ENCODE assay signal across 19 cellular contexts in genomic region chr2:152425765-152426710, GRCh38.
A peak's percentile ranks its signal among the peaks of the same experiment; 100 is the strongest.
DNase-seq lines count a peak whose midpoint lies in the region; ATAC-seq, FAIRE-seq and TF ChIP-seq lines count a peak whose summit lies in the region.
"Had no signal": no experiment of that assay in that cellular context is flagged by ENCODE, and none has a peak within 500 bp of the region (broad histone marks: within the 10 kb centered on the region; RNA-seq: fewer than 3 reads in every experiment).

No MANE protein-coding gene starts in this region.

- no peaks in the 10 kb centered on the region for H3K9me3 ChIP-seq in A549
- no peaks in the 10 kb centered on the region for H3K9me3 ChIP-seq in HEK293 (ENCODE audit: control insufficient read depth, insufficient read depth, low read depth, low read length)
- no peaks in the 10 kb centered on the region for H3K9me3 ChIP-seq in ectodermal cell (ENCODE audit: control insufficient read depth, low read length)
- H3K9me3 ChIP-seq: Caco-2, SK-N-SH, upper lobe of right lung had no signal

- no peak overlapping the region for H3K4me3 Mint-ChIP-seq in mesothelial cell of epicardium
- H3K4me3 Mint-ChIP-seq: activated T-cell treated with anti-CD3 and anti-CD28 coated beads, Interleukin-2, amount 50 U/mL, for 72 hours; central memory CD8-positive, alpha-beta T cell; stimulated activated effector memory CD8-positive, alpha-beta T cell treated with anti-CD3 and anti-CD28 coated beads, Interleukin-12 subunit alpha, Interleukin-12 subunit beta, amount 100 ng/mL, for 72 hours had no signal

- no peak for TF ChIP-seq EP300 in A549 (IDR thresholded peaks at IDR 0.05)

- peak overlapping the region; percentile 47 for H3K27ac Mint-ChIP-seq in mesothelial cell of epicardium
- H3K27ac Mint-ChIP-seq: activated T-cell treated with anti-CD3 and anti-CD28 coated beads, Interleukin-2, amount 50 U/mL, for 72 hours; stimulated activated effector memory CD8-positive, alpha-beta T cell treated with anti-CD3 and anti-CD28 coated beads, Interleukin-12 subunit alpha, Interleukin-12 subunit beta, amount 100 ng/mL, for 72 hours had no signal

- POLR2A ChIA-PET in A549 (lab: Yijun Ruan, JAX): no interaction called here
- POLR2A ChIA-PET in HEK293 (lab: Yijun Ruan, JAX): no interaction called here

- H3K27me3 ChIP-seq in ectodermal cell (ENCODE audit: control insufficient read depth, insufficient read depth, low read length, poor library complexity, severe bottlenecking): no peaks in the 10 kb centered on the region
- H3K27me3 ChIP-seq: upper lobe of right lung had no signal

- peak in 1 of 2 experiments; percentile 39; a peak in 3 of 6 replicates for ATAC-seq in A549
- ATAC-seq in HG03159 (IDR thresholded peaks at IDR 0.05; ENCODE audit: unreplicated experiment): no peak
- ATAC-seq: activated T-cell treated with anti-CD3 and anti-CD28 coated beads, Interleukin-2, amount 50 U/mL, for 72 hours; stimulated activated effector memory CD8-positive, alpha-beta T cell treated with anti-CD3 and anti-CD28 coated beads, Interleukin-12 subunit alpha, Interleukin-12 subunit beta, amount 100 ng/mL, for 72 hours; upper lobe of right lung had no signal

- peaks cover 68% of the 10 kb centered on the region for H3K4me1 ChIP-seq in A549
- H3K4me1 ChIP-seq in HEK293 (ENCODE audit: control insufficient read depth, insufficient read depth, low read length): peaks cover 18% of the 10 kb centered on the region; the same call in 1 of the 2 replicates
- peaks cover 3% of the 10 kb centered on the region for H3K4me1 ChIP-seq in ectodermal cell (ENCODE audit: control insufficient read depth, insufficient read depth, low read length)

- H3K9me3 Mint-ChIP-seq in mesothelial cell of epicardium: no peaks in the 10 kb centered on the region
- H3K9me3 Mint-ChIP-seq: activated T-cell treated with anti-CD3 and anti-CD28 coated beads, Interleukin-2, amount 50 U/mL, for 72 hours; central memory CD8-positive, alpha-beta T cell; stimulated activated effector memory CD8-positive, alpha-beta T cell treated with anti-CD3 and anti-CD28 coated beads, Interleukin-12 subunit alpha, Interleukin-12 subunit beta, amount 100 ng/mL, for 72 hours had no signal

- H3K27me3 Mint-ChIP-seq in mesothelial cell of epicardium (ENCODE audit: low read depth): no peaks in the 10 kb centered on the region

- H3K4me3 ChIP-seq in A549 (no peak overlapping the region), HEK293 (ENCODE audit: low read depth, low read length) (no peak overlapping the region), ectodermal cell (ENCODE audit: insufficient read depth, low read depth, low read length) (no peak overlapping the region)
- H3K4me3 ChIP-seq: skin epidermis, upper lobe of right lung had no signal

- peak overlapping the region; percentile 42 for H3K4me2 ChIP-seq in A549
- H3K4me2 ChIP-seq: SK-N-SH had no signal

- no peaks in the 10 kb centered on the region for H3K36me3 ChIP-seq in HEK293 (ENCODE audit: control insufficient read depth in 2 of 2, insufficient read depth in 1 of 2, low read length in 2 of 2)
- H3K36me3 ChIP-seq in ectodermal cell (ENCODE audit: control insufficient read depth, insufficient read depth, low read length): no peaks in the 10 kb centered on the region
- H3K36me3 ChIP-seq: upper lobe of right lung had no signal

- TF ChIP-seq CTCF in A549 (IDR thresholded peaks at IDR 0.05) (no peak), HEK293 (tag by site-specific recombination; IDR thresholded peaks at IDR 0.05) (no peak), mesothelial cell of epicardium (IDR thresholded peaks at IDR 0.05; ENCODE audit: unreplicated experiment) (no peak)

- TF ChIP-seq RAD21 in A549 (conservative IDR thresholded peaks at IDR 0.05 in 1 of 2, IDR thresholded peaks at IDR 0.05 in 1 of 2): no peak

- FAIRE-seq in A549 (lab: Jason Lieb, UNC): no peak
- FAIRE-seq: GM18507 had no signal

- DNase-seq in A549 (ENCODE audit: low read depth in 1 of 2, low spot score in 1 of 2) (peak in 1 of 2 experiments; percentile 36), mesothelial cell of epicardium (ENCODE audit: low spot score in 2 of 2, unreplicated experiment in 2 of 2) (no peak), COLO668 (lab: John Stamatoyannopoulos, UW; ENCODE audit: unreplicated experiment) (no peak), Kasumi-1 (lab: John Stamatoyannopoulos, UW) (no peak)
- no peak for DNase-seq in stimulated activated CD4-positive, alpha-beta T cell treated with anti-CD3 and anti-CD28 coated beads, Interleukin-12 subunit alpha, Interleukin-12 subunit beta, amount 100 ng/mL, for 4 hours
- DNase-seq: activated CD4-positive, alpha-beta T cell treated with anti-CD3 and anti-CD28 coated beads, Interleukin-2, amount 50 U/mL, for 48 hours; activated T-cell treated with anti-CD3 and anti-CD28 coated beads, Interleukin-2, amount 50 U/mL, for 72 hours; Caco-2; GF-D8; NCI-H1436 treated with DMSO at 0.1 percent for 48 hours; SK-N-SH; upper lobe of right lung had no signal

- H3K27ac ChIP-seq in A549 (peak overlapping the region; percentile 57 to 82), HEK293 (ENCODE audit: extremely low read depth, low read depth, low read length) (no peak overlapping the region), ectodermal cell (ENCODE audit: insufficient read depth, low read depth, low read length, poor library complexity, severe bottlenecking) (peak overlapping the region; percentile 27)
- H3K27ac ChIP-seq: skin epidermis, upper lobe of right lung had no signal

- peaks cover 54% of the 10 kb centered on the region for H3K4me1 Mint-ChIP-seq in mesothelial cell of epicardium
- H3K4me1 Mint-ChIP-seq: central memory CD8-positive, alpha-beta T cell; stimulated activated effector memory CD8-positive, alpha-beta T cell treated with anti-CD3 and anti-CD28 coated beads, Interleukin-12 subunit alpha, Interleukin-12 subunit beta, amount 100 ng/mL, for 72 hours had no signal

- no peaks in the 10 kb centered on the region for H3K36me3 Mint-ChIP-seq in mesothelial cell of epicardium
- H3K36me3 Mint-ChIP-seq: stimulated activated effector memory CD8-positive, alpha-beta T cell treated with anti-CD3 and anti-CD28 coated beads, Interleukin-12 subunit alpha, Interleukin-12 subunit beta, amount 100 ng/mL, for 72 hours had no signal

- no peak for TF ChIP-seq POLR2A in A549 (IDR thresholded peaks at IDR 0.05; ENCODE audit: low read length)

- 61% methylated on average over 8 of the region's 8 CpGs for WGBS in A549 (ENCODE audit: missing lambda C conversion rate)
- WGBS in ectodermal cell, 2 experiments: 90 to 93% methylated on average over 7 to 8 of the region's 8 CpGs

- CTCF ChIA-PET in A549 (lab: Yijun Ruan, JAX): no interaction called here
- CTCF ChIA-PET in HEK293 (lab: Yijun Ruan, JAX): interaction anchor here (1.4 kb wide), 1 partner anchor 11 kb away, joined by 3 read pairs; no protein-coding TSS in a partner anchor

TF ChIP-seq in A549, 52 proteins besides CTCF, POLR2A, EP300 and RAD21:
- TF ChIP-seq HEYL (CRISPR knock-in tag; IDR thresholded peaks at IDR 0.05) (no peak), CEBPB (IDR thresholded peaks at IDR 0.05) (no peak), ZNF302 (CRISPR knock-in tag; IDR thresholded peaks at IDR 0.05) (no peak), TP53 (CRISPR knock-in tag; IDR thresholded peaks at IDR 0.05) (no peak)
- TF ChIP-seq, protein P1, sequence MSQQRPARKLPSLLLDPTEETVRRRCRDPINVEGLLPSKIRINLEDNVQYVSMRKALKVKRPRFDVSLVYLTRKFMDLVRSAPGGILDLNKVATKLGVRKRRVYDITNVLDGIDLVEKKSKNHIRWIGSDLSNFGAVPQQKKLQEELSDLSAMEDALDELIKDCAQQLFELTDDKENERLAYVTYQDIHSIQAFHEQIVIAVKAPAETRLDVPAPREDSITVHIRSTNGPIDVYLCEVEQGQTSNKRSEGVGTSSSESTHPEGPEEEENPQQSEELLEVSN (IDR thresholded peaks at IDR 0.05; ENCODE audit: borderline replicate concordance, low read depth): no peak

TF ChIP-seq in HEK293, 187 proteins besides CTCF, POLR2A, EP300 and RAD21:
- TF ChIP-seq ZBTB6 (tag by site-specific recombination; IDR thresholded peaks at IDR 0.05) (no peak), ZNF600 (tag by site-specific recombination; IDR thresholded peaks at IDR 0.05) (0 out of 2 replicates have a peak, but pooled peaks have one; percentile 39)
